ENCODE assay signal across 8 cellular contexts in the genomic region with DNA sequence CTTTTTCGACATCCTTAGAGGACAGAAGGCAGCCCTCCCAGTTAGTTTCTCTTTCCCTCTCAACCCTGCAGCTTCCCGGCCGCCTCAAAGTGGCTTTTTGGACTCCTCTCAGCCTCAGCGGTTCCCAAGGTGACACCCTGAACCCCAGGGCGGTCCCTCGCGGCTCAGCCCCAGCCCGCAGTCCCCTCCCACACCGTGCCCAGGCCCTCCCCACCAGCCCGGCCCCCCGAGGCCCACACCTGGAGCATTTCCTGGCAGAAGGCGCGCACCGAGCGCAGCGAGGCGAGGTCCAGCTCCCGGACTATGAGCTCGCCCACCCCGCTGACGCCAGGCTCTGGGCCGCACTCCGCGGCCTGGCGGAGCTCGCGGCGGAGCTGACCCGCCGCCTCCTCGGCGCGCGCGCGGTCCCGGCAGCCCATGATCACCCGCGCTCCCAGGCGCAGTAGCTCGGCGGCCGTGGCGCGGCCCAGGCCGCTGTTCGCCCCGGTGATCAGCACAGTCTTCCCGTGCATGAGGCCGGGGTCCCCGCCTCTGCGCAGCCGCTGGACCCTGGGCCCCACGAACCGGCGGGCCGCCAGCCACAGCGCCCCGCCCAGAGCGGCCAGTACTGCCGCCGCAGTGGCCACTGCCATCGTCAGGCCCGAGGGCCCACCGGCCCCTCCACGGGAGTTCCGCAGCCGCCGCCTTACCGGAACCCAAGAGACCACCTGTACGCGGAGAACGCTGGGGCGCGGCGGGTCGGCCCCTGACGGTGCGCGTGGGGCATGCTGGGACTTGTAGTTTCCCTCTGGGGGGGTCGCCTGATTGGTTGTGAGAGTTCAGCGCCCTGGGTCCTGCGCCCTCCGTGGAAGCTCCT. TPM values are rescaled to one million over a fixed set of nuclear protein-coding genes. Genes with fewer than 3 reads are reported as not detected.
DNase-seq lines count a peak whose midpoint lies in the region; ATAC-seq and TF ChIP-seq lines count a peak whose summit lies in the region.

A gene with protein sequence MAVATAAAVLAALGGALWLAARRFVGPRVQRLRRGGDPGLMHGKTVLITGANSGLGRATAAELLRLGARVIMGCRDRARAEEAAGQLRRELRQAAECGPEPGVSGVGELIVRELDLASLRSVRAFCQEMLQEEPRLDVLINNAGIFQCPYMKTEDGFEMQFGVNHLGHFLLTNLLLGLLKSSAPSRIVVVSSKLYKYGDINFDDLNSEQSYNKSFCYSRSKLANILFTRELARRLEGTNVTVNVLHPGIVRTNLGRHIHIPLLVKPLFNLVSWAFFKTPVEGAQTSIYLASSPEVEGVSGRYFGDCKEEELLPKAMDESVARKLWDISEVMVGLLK (minus strand): TSS at position 713 of the 856 bp plus-strand sequence. CDS start 81 bp downstream, at position 632.

- peak within 1 kb of the TSS; percentile 84 for H3K27ac ChIP-seq in CD8-positive, alpha-beta memory T cell (ENCODE audit: low read depth, low read length)
- H3K27ac ChIP-seq in lung (ENCODE audit: low read depth in 1 of 2, low read length in 1 of 2), result peak within 1 kb of the TSS; percentile 99

- ATAC-seq in GM19468 (IDR thresholded peaks at IDR 0.05; ENCODE audit: extremely low read depth, unreplicated experiment) (peak; percentile 89), lung (ENCODE audit: insufficient read depth, low FRiP score) (peak; percentile 96)

- H3K4me1 Mint-ChIP-seq in CD8-positive, alpha-beta memory T cell, result peaks cover 37 to 58% (median 51%) of the 10 kb centered on the region in 3 donors

- peaks cover 0 to 2% of the 10 kb centered on the region in 2 donors for H3K27me3 Mint-ChIP-seq in CD8-positive, alpha-beta memory T cell

- peaks cover 17 to 47% (median 19%) of the 10 kb centered on the region in 3 donors for H3K36me3 Mint-ChIP-seq in CD8-positive, alpha-beta memory T cell

- peak; percentile 86 to 95 (median 91) for DNase-seq in CD8-positive, alpha-beta memory T cell
- DNase-seq in HS-5 (ENCODE audit: low read depth), result peak; percentile 64
- peak; percentile 84 for DNase-seq in NK-92 treated with Interleukin-12 subunit alpha and Interleukin-12 subunit beta, amount 100 ng/mL, for 24 hours (lab: John Stamatoyannopoulos, UW)
- DNase-seq in activated CD8-positive, alpha-beta memory T cell treated with anti-CD3 and anti-CD28 coated beads for 24 hours, result peak; percentile 97
- peak; percentile 89 for DNase-seq in effector CD8-positive, alpha-beta T cell (lab: John Stamatoyannopoulos, UW)
- peak; percentile 95 for DNase-seq in lung (ENCODE audit: low spot score)
- peak; percentile 81 to 91 (median 85) for DNase-seq in stimulated activated CD4-positive, alpha-beta T cell treated with anti-CD3 and anti-CD28 coated beads, TNF-alpha, amount 100 ng/mL, for 4 hours (ENCODE audit: low read depth in 3 of 3)

- CTCF ChIA-PET in CD8-positive, alpha-beta memory T cell (lab: Charles Lee), result interaction anchor here (0.6 to 1.7 kb wide), 3 partner anchors 14 to 1303 kb away, joined by 3 to 5 read pairs (median 3); no protein-coding TSS in a partner anchor

- 0% methylated on average over 74 to 84 of the region's 84 CpGs for WGBS in lung, 2 donors

- no peaks in the 10 kb centered on the region for H3K27me3 ChIP-seq in CD8-positive, alpha-beta memory T cell (ENCODE audit: insufficient read depth, low read length, poor library complexity, severe bottlenecking)
- H3K27me3 ChIP-seq in lung (ENCODE audit: control insufficient read depth, insufficient read depth), result no peaks in the 10 kb centered on the region

- peaks cover 31% of the 10 kb centered on the region for H3K4me1 ChIP-seq in CD8-positive, alpha-beta memory T cell (ENCODE audit: insufficient read depth, low read length)
- peaks cover 0 to 28% of the 10 kb centered on the region in 2 donors for H3K4me1 ChIP-seq in lung (ENCODE audit: control insufficient read depth in 2 of 2, insufficient read depth in 2 of 2, low read length in 2 of 2)

- POLR2A ChIA-PET in CD8-positive, alpha-beta memory T cell (lab: Charles Lee), result interaction anchor here (0.6 to 2.2 kb wide), 12 partner anchors 11 to 1429 kb away, joined by 3 to 17 read pairs (median 4); a partner anchor contains a TSS

- peak within 1 kb of the TSS; percentile 80 for H3K4me3 ChIP-seq in CD8-positive, alpha-beta memory T cell (ENCODE audit: low read length)
- peak within 1 kb of the TSS; percentile 96 for H3K4me3 ChIP-seq in lung

- peak within 1 kb of the TSS; percentile 91 to 98 (median 95) for H3K4me3 Mint-ChIP-seq in CD8-positive, alpha-beta memory T cell

- peak within 1 kb of the TSS; percentile 91 to 99 (median 98) for H3K27ac Mint-ChIP-seq in CD8-positive, alpha-beta memory T cell

- H3K9me3 ChIP-seq in CD8-positive, alpha-beta memory T cell (ENCODE audit: low read length), result no peaks in the 10 kb centered on the region
- H3K9me3 ChIP-seq in lung (ENCODE audit: control insufficient read depth in 2 of 2, insufficient read depth in 1 of 2, low read length in 1 of 2), result no peaks in the 10 kb centered on the region

- TF ChIP-seq CTCF in lung (IDR thresholded peaks at IDR 0.05; ENCODE audit: control extremely low read depth, extremely low read depth), result no peak

- no peaks in the 10 kb centered on the region for H3K36me3 ChIP-seq in CD8-positive, alpha-beta memory T cell (ENCODE audit: insufficient read depth, low read length)
- H3K36me3 ChIP-seq in lung (ENCODE audit: control insufficient read depth in 2 of 2, insufficient read depth in 2 of 2, low read length in 2 of 2), result peaks cover 4 to 5% of the 10 kb centered on the region in 2 donors

- H3K9me3 Mint-ChIP-seq in CD8-positive, alpha-beta memory T cell, result peaks cover 2 to 13% (median 10%) of the 10 kb centered on the region in 5 donors

RNA-seq across cellular contexts. Expression of the gene that starts here (rescaled TPM):
- total RNA-seq in CD8-positive, alpha-beta memory T cell, result 10 to 100 TPM; 16.9 to 18.1 TPM
- polyA plus RNA-seq in CD8-positive, alpha-beta memory T cell, result 44.3 TPM
- 10 to 100 TPM; 20.8 to 26.9 TPM for total RNA-seq in lung
- 10 to 100 TPM; 15.6 to 18.1 TPM for polyA plus RNA-seq in lung

Comparison
In these comparisons a context has a peak if more than half of its experiments do, and no peak if none do; other contexts are left out.
1. Peak in every context shown above with its lines: DNase-seq, ATAC-seq, H3K4me3 ChIP-seq and H3K27ac ChIP-seq.